In genomic region chr10:104328916-104329710, GRCh38 we compare ENCODE assay signal across 8 cellular contexts. TPM values are rescaled to one million over a fixed set of nuclear protein-coding genes. Genes with fewer than 3 reads are reported as not detected.
DNase-seq lines count a peak whose midpoint lies in the region.

No MANE protein-coding gene starts in this region.

- H3K4me3 ChIP-seq in iPS-20b (ENCODE audit: low read length) (peak overlapping the region; percentile 51), skin epidermis (peak overlapping the region in 5 of 7 experiments; percentile 4 to 25 (median 9))

- H3K27ac ChIP-seq in iPS-20b (ENCODE audit: low read length) = peak overlapping the region; percentile 88
- H3K27ac ChIP-seq in skin epidermis = peak overlapping the region; percentile 56 to 98 (median 92)

- H3K27me3 ChIP-seq in iPS-20b (ENCODE audit: insufficient read depth, low read length) = no peaks in the 10 kb centered on the region

- H3K4me1 ChIP-seq in iPS-20b (ENCODE audit: insufficient read depth, low read length) = peaks cover 74% of the 10 kb centered on the region

- H3K9ac ChIP-seq in iPS-20b (ENCODE audit: low read depth, low read length) = peak overlapping the region; percentile 79

- no peaks in the 10 kb centered on the region; the same call in 1 of the 2 replicates for H3K36me3 ChIP-seq in iPS-20b (ENCODE audit: insufficient read depth, low read depth, low read length)

- H3K9me3 ChIP-seq in iPS-20b (ENCODE audit: insufficient read depth, low read depth, low read length) = no peaks in the 10 kb centered on the region

- peak; percentile 62 to 79 for DNase-seq in NCI-H2081 (lab: John Stamatoyannopoulos, UW)
- DNase-seq in NCI-H2081 treated with DMSO at 0.1 percent for 48 hours (lab: John Stamatoyannopoulos, UW) = no peak
- peak; percentile 48 for DNase-seq in HK-2 (ENCODE audit: unreplicated experiment)
- peak in 4 of 5 experiments; percentile 38 to 89 (median 80) for DNase-seq in T-helper 2 cell
- peak in 33 of 56 donors; percentile 12 to 80 (median 56) for DNase-seq in amygdala (lab: John Stamatoyannopoulos, UW)
- DNase-seq in cerebellum (ENCODE audit: low spot score) = no peak

RNA-seq across cellular contexts. Expression of gene ITPRIP, which starts 9.2 kb away (rescaled TPM):
- total RNA-seq in cerebellum = 4.3 TPM

RNA-seq across cellular contexts. Expression of gene CFAP58, which starts 24.5 kb away (rescaled TPM):
- total RNA-seq in cerebellum = 0.45 TPM

Comparison
In these comparisons a context has a peak if more than half of its experiments do, and no peak if none do; other contexts are left out.
1. DNase-seq: peak in NCI-H2081 (2 of 2), HK-2 (single experiment), T-helper 2 cell (4 of 5) and amygdala (33 of 56); none in NCI-H2081 treated with DMSO at 0.1 percent for 48 hours (single experiment) and cerebellum (single experiment).